Comparison of ENCODE assay signal across 8 cellular contexts in the genomic region with DNA sequence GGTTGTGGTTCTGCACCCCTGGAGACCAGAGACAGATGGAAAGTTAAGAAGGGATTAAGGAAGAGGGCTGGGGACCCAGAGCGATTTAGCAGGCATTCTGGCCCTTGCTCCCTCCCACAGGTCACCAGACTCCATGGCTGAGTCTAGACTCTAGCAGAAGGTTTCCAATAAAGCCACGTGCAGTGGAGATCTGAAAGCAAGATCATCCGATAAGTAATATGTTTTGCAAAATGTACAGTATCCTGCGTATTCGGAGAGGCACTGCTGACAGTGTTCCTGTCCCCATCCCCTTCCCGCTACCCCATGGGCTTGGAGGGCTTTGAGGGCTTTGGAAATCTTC. TPM values are rescaled to one million over a fixed set of nuclear protein-coding genes. Genes with fewer than 3 reads are reported as not detected.
DNase-seq lines count a peak whose midpoint lies in the region; ATAC-seq and TF ChIP-seq lines count a peak whose summit lies in the region.

No MANE protein-coding gene starts in this region.

- H3K36me3 ChIP-seq in lung (ENCODE audit: control insufficient read depth in 2 of 2, insufficient read depth in 2 of 2, low read length in 2 of 2) = no peaks in the 10 kb centered on the region
- H3K36me3 ChIP-seq in uterus = no peaks in the 10 kb centered on the region

- H3K4me1 ChIP-seq in lung (ENCODE audit: control insufficient read depth in 2 of 2, insufficient read depth in 2 of 2, low read length in 2 of 2) (peaks cover 4 to 6% of the 10 kb centered on the region in 2 donors), uterus (no peaks in the 10 kb centered on the region)

- TF ChIP-seq CTCF in astrocyte of the spinal cord (IDR thresholded peaks at IDR 0.05; ENCODE audit: low read depth, low read length) = no peak
- TF ChIP-seq CTCF in lung (IDR thresholded peaks at IDR 0.05; ENCODE audit: control extremely low read depth, extremely low read depth) = no peak
- TF ChIP-seq CTCF in uterus (IDR thresholded peaks at IDR 0.05) = no peak

- WGBS in lung, 2 donors = 18 to 27% methylated on average over 6 of the region's 6 CpGs

- H3K4me3 ChIP-seq in astrocyte of the spinal cord (ENCODE audit: low read depth, low read length) = peak overlapping the region; percentile 40
- peak overlapping the region; percentile 40 for H3K4me3 ChIP-seq in lung
- H3K4me3 ChIP-seq in uterus = peak overlapping the region; percentile 34 to 57

- no peaks in the 10 kb centered on the region for H3K9me3 ChIP-seq in lung (ENCODE audit: control insufficient read depth in 2 of 2, insufficient read depth in 1 of 2, low read length in 1 of 2)
- no peaks in the 10 kb centered on the region for H3K9me3 ChIP-seq in uterus

- H3K27me3 ChIP-seq in lung (ENCODE audit: control insufficient read depth, insufficient read depth) (no peaks in the 10 kb centered on the region), uterus (no peaks in the 10 kb centered on the region)

- DNase-seq in 8988T (peak; percentile 6), astrocyte of the spinal cord (ENCODE audit: low read depth, low spot score) (no peak), lung (ENCODE audit: low spot score) (no peak), uterus (no peak), T-helper 9 cell (no peak), RKO (ENCODE audit: low spot score) (no peak)
- no peak for DNase-seq in activated CD4-positive, alpha-beta T cell treated with anti-CD3 and anti-CD28 coated beads for 48 hours

- no peak for TF ChIP-seq POLR2A in uterus (IDR thresholded peaks at IDR 0.05)

- H3K27ac ChIP-seq in lung (ENCODE audit: low read depth in 1 of 2, low read length in 1 of 2) (peak overlapping the region in 1 of 2 donors; percentile 88), uterus (peak overlapping the region in 1 of 2 donors; percentile 26)

- ATAC-seq in HG02759 (IDR thresholded peaks at IDR 0.05; ENCODE audit: unreplicated experiment) (peak; percentile 6), lung (ENCODE audit: insufficient read depth, low FRiP score) (no peak)

- intact Hi-C loops in uterus (cut with DNase I; ENCODE audit: low total_unique reads) = no loop called here

- in situ Hi-C loops in astrocyte of the spinal cord (cut with HindIII; ENCODE audit: low sequenced_read_pairs) = no loop called here

RNA-seq across cellular contexts. Expression of gene GPRIN3, which starts 0.5 kb away (rescaled TPM):
- total RNA-seq in lung = 10 to 100 TPM in 1 of 2 donors, 1 to 10 TPM in 1; 5.4 to 14.4 TPM
- polyA plus RNA-seq in lung = 1 to 10 TPM; 1.6 to 3.2 TPM
- total RNA-seq in uterus = 1 to 10 TPM; 1.2 to 9.7 (median 3.2) TPM
